8 cellular contexts compared by ENCODE assay signal in the genomic region with DNA sequence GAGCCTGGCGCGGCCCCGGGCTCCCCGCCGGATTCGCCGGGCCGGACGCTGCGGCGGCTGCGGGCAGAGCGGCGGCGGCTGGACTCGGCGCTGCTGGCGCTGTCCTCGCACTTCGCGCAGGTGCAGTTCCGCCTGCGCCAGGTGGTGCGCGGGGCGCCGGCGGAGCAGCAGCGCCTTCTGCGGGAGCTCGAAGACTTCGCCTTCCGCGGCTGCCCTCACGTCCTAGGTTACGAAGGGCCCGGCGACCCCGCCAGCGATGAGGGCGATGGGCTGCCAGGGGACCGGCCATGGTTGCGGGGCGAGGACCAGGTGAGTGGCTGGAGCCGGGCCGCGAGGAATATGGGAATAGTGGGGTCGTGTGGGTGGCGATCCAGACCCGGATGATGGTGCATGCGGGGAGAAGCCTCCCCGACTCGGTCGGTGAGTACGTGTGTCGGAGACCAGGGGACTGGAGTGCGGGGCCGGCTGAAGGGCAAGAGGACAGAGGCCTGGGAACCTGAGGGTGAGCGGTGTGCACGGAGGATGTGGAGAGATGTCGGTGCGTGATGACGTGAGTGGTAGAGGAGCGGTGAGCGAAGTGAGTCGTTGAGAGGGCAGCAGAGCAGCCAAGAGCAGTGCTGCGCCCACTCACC. TPM values are rescaled to one million over a fixed set of nuclear protein-coding genes. Genes with fewer than 3 reads are reported as not detected.
DNase-seq lines count a peak whose midpoint lies in the region; ATAC-seq and TF ChIP-seq lines count a peak whose summit lies in the region.

No MANE protein-coding gene starts in this region.

- peak overlapping the region in 1 of 2 experiments; percentile 49 for H2BK12ac ChIP-seq in mesenchymal stem cell (ENCODE audit: low read length in 2 of 2)

- H3K27ac ChIP-seq in dorsolateral prefrontal cortex: peak overlapping the region in 57 of 59 donors; percentile 30 to 92 (median 80)
- no peak overlapping the region for H3K27ac ChIP-seq in mesenchymal stem cell (ENCODE audit: low read length, poor library complexity, severe bottlenecking)

- H3K14ac ChIP-seq in mesenchymal stem cell (ENCODE audit: low read length in 2 of 2): peak overlapping the region in 1 of 2 experiments; percentile 92

- H3K9me3 ChIP-seq in mesenchymal stem cell (ENCODE audit: control insufficient read depth, low read length): no peaks in the 10 kb centered on the region

- under 1% methylated on average over 65 of the region's 67 CpGs for WGBS in mesenchymal stem cell

- H3K23ac ChIP-seq in mesenchymal stem cell (ENCODE audit: low read length in 2 of 2): peak overlapping the region; percentile 29 to 37

- peaks cover 28% of the 10 kb centered on the region for H3K4me1 Mint-ChIP-seq in activated CD4-positive, alpha-beta memory T cell treated with anti-CD3 and anti-CD28 coated beads for 36 hours (ENCODE audit: low read depth)

- H3K36me3 Mint-ChIP-seq in activated CD4-positive, alpha-beta memory T cell treated with anti-CD3 and anti-CD28 coated beads for 36 hours: peaks cover 23% of the 10 kb centered on the region

- H3K27me3 ChIP-seq in dorsolateral prefrontal cortex (no peaks in the 10 kb centered on the region), mesenchymal stem cell (ENCODE audit: control insufficient read depth in 1 of 2, insufficient read depth in 1 of 2, low read length in 2 of 2) (no peaks in the 10 kb centered on the region)

- H3K18ac ChIP-seq in mesenchymal stem cell (ENCODE audit: low read depth in 1 of 2, low read length in 2 of 2): peak overlapping the region; percentile 65 to 90

- H3K36me3 ChIP-seq in mesenchymal stem cell (ENCODE audit: control insufficient read depth in 1 of 2, insufficient read depth in 2 of 2, low read depth in 1 of 2, low read length in 2 of 2): peaks cover 3% of the 10 kb centered on the region in 2 experiments

- POLR2A ChIA-PET in activated CD4-positive, alpha-beta memory T cell treated with anti-CD3 and anti-CD28 coated beads for 36 hours (lab: Charles Lee): interaction anchor here (0.6 to 0.7 kb wide), 2 partner anchors 17 to 135 kb away, joined by 3 read pairs; no protein-coding TSS in a partner anchor

- H2BK15ac ChIP-seq in mesenchymal stem cell (ENCODE audit: low read depth, poor library complexity, severe bottlenecking): peak overlapping the region; percentile 91

- peak overlapping the region; percentile 80 for H3K9ac ChIP-seq in mesenchymal stem cell (ENCODE audit: low read length)

- peak overlapping the region; percentile 78 for H2BK120ac ChIP-seq in mesenchymal stem cell (ENCODE audit: low read depth, low read length)

- peak overlapping the region; percentile 86 for H4K8ac ChIP-seq in mesenchymal stem cell (ENCODE audit: low read length)

- H3K4ac ChIP-seq in mesenchymal stem cell (ENCODE audit: low read depth in 1 of 2, low read length in 2 of 2): peak overlapping the region; percentile 93 to 95

- H3K4me1 ChIP-seq in mesenchymal stem cell (ENCODE audit: control insufficient read depth, insufficient read depth, low read depth, low read length): peaks cover 10% of the 10 kb centered on the region

- intact Hi-C loops in activated CD4-positive, alpha-beta memory T cell treated with anti-CD3 and anti-CD28 coated beads for 36 hours (cut with micrococcal nuclease): loop anchor here (1.0 to 5.0 kb wide), 3 partner anchors 17 to 134 kb away; a partner anchor contains a TSS
- intact Hi-C loops in dorsolateral prefrontal cortex (cut with DNase I): loop anchor here in 1 of 2 donors (2.0 kb wide), 1 partner anchor 16 kb away; no protein-coding TSS in a partner anchor

- DNase-seq in NCI-H2081 (lab: John Stamatoyannopoulos, UW) (peak; percentile 46 to 67), NCI-H2081 treated with DMSO at 0.1 percent for 48 hours (lab: John Stamatoyannopoulos, UW) (no peak), NCI-H526 treated with DMSO at 0.1 percent for 48 hours (lab: John Stamatoyannopoulos, UW) (peak; percentile 35), dorsolateral prefrontal cortex (peak in 8 of 10 donors; percentile 50 to 84 (median 64)), mesenchymal stem cell (peak; percentile 68)
- DNase-seq in activated CD4-positive, alpha-beta memory T cell treated with anti-CD3 and anti-CD28 coated beads for 36 hours: peak; percentile 86
- DNase-seq in stimulated activated CD8-positive, alpha-beta memory T cell treated with anti-CD3 and anti-CD28 coated beads, Interleukin-4, amount 100 ng/mL, for 24 hours (ENCODE audit: low read depth): peak; percentile 56

- peak overlapping the region; percentile 93 for H2AFZ ChIP-seq in mesenchymal stem cell (ENCODE audit: low read depth, low read length)

- no peaks in the 10 kb centered on the region for H3K27me3 Mint-ChIP-seq in activated CD4-positive, alpha-beta memory T cell treated with anti-CD3 and anti-CD28 coated beads for 36 hours

- H3K4me3 Mint-ChIP-seq in activated CD4-positive, alpha-beta memory T cell treated with anti-CD3 and anti-CD28 coated beads for 36 hours: peak overlapping the region; percentile 99

- H2AK5ac ChIP-seq in mesenchymal stem cell (ENCODE audit: low read length, severe bottlenecking): no peak overlapping the region

- H3K4me3 ChIP-seq in dorsolateral prefrontal cortex (peak overlapping the region; percentile 68 to 99 (median 88)), mesenchymal stem cell (ENCODE audit: insufficient read depth in 1 of 2, low read depth in 1 of 2, low read length in 2 of 2) (peak overlapping the region; percentile 91 to 97)

- peak in 4 of 56 donors; percentile 3 to 16 (median 6) for TF ChIP-seq CTCF in dorsolateral prefrontal cortex (IDR thresholded peaks at IDR 0.05 in 54 of 56, conservative IDR thresholded peaks at IDR 0.05 in 2 of 56; ENCODE audit: low read depth in 1 of 56, partially characterized antibody in 56 of 56)

- peak overlapping the region; percentile 81 for H3K4me2 ChIP-seq in mesenchymal stem cell (ENCODE audit: low read length, poor library complexity, severe bottlenecking)

- CTCF ChIA-PET in activated CD4-positive, alpha-beta memory T cell treated with anti-CD3 and anti-CD28 coated beads for 36 hours (lab: Charles Lee): interaction anchor here (1.8 kb wide), 1 partner anchor 17 kb away, joined by 17 read pairs; a partner anchor contains a TSS

- peak overlapping the region; percentile 87 for H3K27ac Mint-ChIP-seq in activated CD4-positive, alpha-beta memory T cell treated with anti-CD3 and anti-CD28 coated beads for 36 hours

- H4K91ac ChIP-seq in mesenchymal stem cell (ENCODE audit: low read length): peak overlapping the region; percentile 43

- peak; percentile 35 for ATAC-seq in HG03064 (IDR thresholded peaks at IDR 0.05; ENCODE audit: low read depth, unreplicated experiment)

- peak overlapping the region; percentile 71 for H2BK5ac ChIP-seq in mesenchymal stem cell (ENCODE audit: low read depth, low read length, poor library complexity, severe bottlenecking)

- no peaks in the 10 kb centered on the region for H3K9me3 Mint-ChIP-seq in activated CD4-positive, alpha-beta memory T cell treated with anti-CD3 and anti-CD28 coated beads for 36 hours

- peaks cover 4% of the 10 kb centered on the region for H3K79me1 ChIP-seq in mesenchymal stem cell (replicated peaks; ENCODE audit: low read length, poor library complexity, severe bottlenecking)

RNA-seq across cellular contexts. Expression of a gene that starts 0.5 kb away (rescaled TPM):
- total RNA-seq in activated CD4-positive, alpha-beta memory T cell treated with anti-CD3 and anti-CD28 coated beads for 36 hours: 10 to 100 TPM in 1 of 2 experiments, 1 to 10 TPM in 1; 10.0 to 11.5 TPM
- total RNA-seq in dorsolateral prefrontal cortex: 10 to 100 TPM; 15.4 to 42.1 (median 27.2) TPM
- polyA plus RNA-seq in mesenchymal stem cell (2013, experiment 1 of 2): 6.8 TPM
- polyA plus RNA-seq in mesenchymal stem cell (2013, experiment 2 of 2): 7.1 TPM

RNA-seq across cellular contexts. Expression of a gene that starts 1.0 kb away (rescaled TPM):
- total RNA-seq in activated CD4-positive, alpha-beta memory T cell treated with anti-CD3 and anti-CD28 coated beads for 36 hours: under 1 TPM; 0.53 to 0.64 TPM
- 10 to 100 TPM in 3 of 120 experiments, 1 to 10 TPM in 117; 1.7 to 10.6 (median 5.5) TPM for total RNA-seq in dorsolateral prefrontal cortex
- polyA plus RNA-seq in mesenchymal stem cell (2013, experiment 1 of 2): 1.3 TPM
- 1.2 TPM for polyA plus RNA-seq in mesenchymal stem cell (2013, experiment 2 of 2)

RNA-seq across cellular contexts. Expression of a gene that starts 16.6 kb away (rescaled TPM):
- total RNA-seq in activated CD4-positive, alpha-beta memory T cell treated with anti-CD3 and anti-CD28 coated beads for 36 hours: 10 to 100 TPM; 38.7 to 43.1 TPM
- 10 to 100 TPM; 35.7 to 86.0 (median 53.9) TPM for total RNA-seq in dorsolateral prefrontal cortex
- polyA plus RNA-seq in mesenchymal stem cell (2013, experiment 1 of 2): 35.7 TPM
- polyA plus RNA-seq in mesenchymal stem cell (2013, experiment 2 of 2): 36.6 TPM

RNA-seq across cellular contexts. Expression of a gene that starts 17.3 kb away (rescaled TPM):
- total RNA-seq in activated CD4-positive, alpha-beta memory T cell treated with anti-CD3 and anti-CD28 coated beads for 36 hours: 1,000 to 10,000 TPM; 1,552 to 1,589 TPM
- 100 to 1,000 TPM; 211 to 416 (median 275) TPM for total RNA-seq in dorsolateral prefrontal cortex
- polyA plus RNA-seq in mesenchymal stem cell (2013, experiment 1 of 2): 5,075 TPM
- 4,888 TPM for polyA plus RNA-seq in mesenchymal stem cell (2013, experiment 2 of 2)

RNA-seq across cellular contexts. Expression of a gene that starts 25.7 kb away (rescaled TPM):
- total RNA-seq in activated CD4-positive, alpha-beta memory T cell treated with anti-CD3 and anti-CD28 coated beads for 36 hours: 10 to 100 TPM; 66.0 to 68.6 TPM
- total RNA-seq in dorsolateral prefrontal cortex: 10 to 100 TPM in 55 of 120 experiments, 1 to 10 TPM in 65; 3.7 to 48.6 (median 9.7) TPM
- 27.4 TPM for polyA plus RNA-seq in mesenchymal stem cell (2013, experiment 1 of 2)
- polyA plus RNA-seq in mesenchymal stem cell (2013, experiment 2 of 2): 24.5 TPM
